ENCODE assay signal across 13 cellular contexts in the genomic region with DNA sequence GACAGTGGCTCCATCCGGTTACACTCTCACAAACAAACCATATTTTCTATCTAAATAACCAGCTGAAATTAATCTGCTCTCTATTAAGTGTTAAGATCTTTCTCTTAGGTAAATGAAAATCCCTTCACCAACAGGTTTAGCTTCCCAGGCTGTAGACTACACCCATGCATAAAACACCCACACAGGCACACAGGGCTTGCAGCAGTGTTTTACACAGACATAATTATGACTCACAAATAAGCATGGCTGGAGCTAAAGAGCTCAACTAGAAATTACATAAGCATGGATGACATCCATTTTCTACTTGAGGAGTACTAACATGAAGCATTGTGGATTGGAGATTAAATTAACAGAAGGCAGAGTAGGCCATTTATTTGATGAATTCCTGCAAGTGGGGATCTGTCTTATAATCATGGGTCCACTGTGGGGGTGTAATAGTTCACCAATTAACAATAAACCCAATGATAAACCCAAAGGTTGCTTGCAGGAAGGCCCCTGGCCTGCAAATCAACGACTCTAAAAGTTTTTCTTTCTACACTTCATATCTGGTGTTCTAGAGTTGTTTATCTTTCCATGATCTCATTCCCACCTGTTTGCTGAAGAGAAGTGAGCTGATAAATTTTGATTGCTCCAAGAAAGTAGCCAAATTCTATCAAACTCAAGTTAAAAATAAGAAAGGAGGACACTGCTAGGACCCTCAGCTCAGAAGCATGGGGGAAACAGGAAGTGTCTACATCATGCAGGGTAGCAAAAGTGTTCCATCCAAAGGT. TPM values are rescaled to one million over a fixed set of nuclear protein-coding genes. Genes with fewer than 3 reads are reported as not detected.
DNase-seq lines count a peak whose midpoint lies in the region; ATAC-seq and TF ChIP-seq lines count a peak whose summit lies in the region.
"Had no signal": no experiment of that assay in that cellular context is flagged by ENCODE, and none has a peak within 500 bp of the region (broad histone marks: within the 10 kb centered on the region; RNA-seq: fewer than 3 reads in every experiment).

No MANE protein-coding gene starts in this region.

- H3K36me3 ChIP-seq in CD8-positive, alpha-beta memory T cell (ENCODE audit: insufficient read depth, low read length): no peaks in the 10 kb centered on the region
- H3K36me3 ChIP-seq in KOPT-K1 (ENCODE audit: insufficient read depth, low read length) (no peaks in the 10 kb centered on the region), mucosa of descending colon (ENCODE audit: low read depth) (no peaks in the 10 kb centered on the region)

- H3K4me1 ChIP-seq in CD8-positive, alpha-beta memory T cell (ENCODE audit: insufficient read depth, low read length): peaks cover 66% of the 10 kb centered on the region
- H3K4me1 ChIP-seq in mucosa of descending colon (ENCODE audit: low read depth): peaks cover 5% of the 10 kb centered on the region

- H3K27me3 Mint-ChIP-seq in CD8-positive, alpha-beta memory T cell: peaks cover 0 to 2% of the 10 kb centered on the region in 2 donors
- H3K27me3 Mint-ChIP-seq in mesothelial cell of epicardium (ENCODE audit: low read depth): peaks cover 3% of the 10 kb centered on the region

- POLR2A ChIA-PET in CD8-positive, alpha-beta memory T cell (lab: Charles Lee): interaction anchor here (1.4 to 4.3 kb wide), 2 partner anchors 32 to 49 kb away, joined by 3 to 65 read pairs; no protein-coding TSS in a partner anchor

- ATAC-seq in mucosa of descending colon: peak; percentile 76
- no peak for ATAC-seq in Right ventricle myocardium superior (ENCODE audit: poor library complexity)
- ATAC-seq: GM12878 had no signal

- CTCF ChIA-PET in CD8-positive, alpha-beta memory T cell (lab: Charles Lee): interaction anchor here (0.9 to 3.9 kb wide), 7 partner anchors 11 to 48 kb away, joined by 3 to 26 read pairs (median 10); no protein-coding TSS in a partner anchor

- no peak overlapping the region for H3K27ac ChIP-seq in CD8-positive, alpha-beta memory T cell (ENCODE audit: low read depth, low read length)
- peak overlapping the region; percentile 56 for H3K27ac ChIP-seq in KOPT-K1 (ENCODE audit: low read depth, low read length, poor library complexity, severe bottlenecking)

- peaks cover 0 to 1% (median 0%) of the 10 kb centered on the region in 5 donors for H3K9me3 Mint-ChIP-seq in CD8-positive, alpha-beta memory T cell
- peaks cover 7% of the 10 kb centered on the region for H3K9me3 Mint-ChIP-seq in mesothelial cell of epicardium

- peaks cover 0 to 29% (median 5%) of the 10 kb centered on the region in 3 donors for H3K36me3 Mint-ChIP-seq in CD8-positive, alpha-beta memory T cell
- H3K36me3 Mint-ChIP-seq in mesothelial cell of epicardium: no peaks in the 10 kb centered on the region

- H3K9me3 ChIP-seq in CD8-positive, alpha-beta memory T cell (ENCODE audit: low read length): no peaks in the 10 kb centered on the region
- no peaks in the 10 kb centered on the region for H3K9me3 ChIP-seq in KOPT-K1 (ENCODE audit: insufficient read depth, low read length, poor library complexity, severe bottlenecking)
- H3K9me3 ChIP-seq in mucosa of descending colon: no peaks in the 10 kb centered on the region

- TF ChIP-seq CTCF in mucosa of descending colon (IDR thresholded peaks at IDR 0.05) (no peak), mesothelial cell of epicardium (IDR thresholded peaks at IDR 0.05; ENCODE audit: unreplicated experiment) (no peak)

- intact Hi-C loops in mucosa of descending colon (cut with DNase I, micrococcal nuclease) (no loop called here), Right ventricle myocardium superior (cut with DNase I) (no loop called here)

- no peak for DNase-seq in CD8-positive, alpha-beta memory T cell
- peak; percentile 54 for DNase-seq in amniotic epithelial cell (ENCODE audit: low read depth)
- no peak for DNase-seq in mucosa of descending colon
- no peak for DNase-seq in NCI-H187 treated with DMSO at 0.1 percent for 48 hours (lab: John Stamatoyannopoulos, UW)
- no peak for DNase-seq in mesothelial cell of epicardium (ENCODE audit: low spot score in 2 of 2, unreplicated experiment in 2 of 2)
- DNase-seq in COLO668 (lab: John Stamatoyannopoulos, UW; ENCODE audit: unreplicated experiment): no peak
- no peak for DNase-seq in Right ventricle myocardium superior
- DNase-seq: DMS 273 treated with DMSO at 0.1 percent for 48 hours, MV-4-11, NCI-H510A, SIG-M5 had no signal

- peak overlapping the region; percentile 22 to 84 (median 83) for H3K4me3 Mint-ChIP-seq in CD8-positive, alpha-beta memory T cell
- H3K4me3 Mint-ChIP-seq in mesothelial cell of epicardium: no peak overlapping the region

- peak overlapping the region; percentile 86 to 96 (median 96) for H3K27ac Mint-ChIP-seq in CD8-positive, alpha-beta memory T cell
- no peak overlapping the region for H3K27ac Mint-ChIP-seq in mesothelial cell of epicardium

- H3K4me1 Mint-ChIP-seq in CD8-positive, alpha-beta memory T cell: peaks cover 68 to 80% (median 79%) of the 10 kb centered on the region in 3 donors
- H3K4me1 Mint-ChIP-seq in mesothelial cell of epicardium: peaks cover 8% of the 10 kb centered on the region

- H3K27me3 ChIP-seq in CD8-positive, alpha-beta memory T cell (ENCODE audit: insufficient read depth, low read length, poor library complexity, severe bottlenecking): no peaks in the 10 kb centered on the region

- no peak overlapping the region for H3K4me3 ChIP-seq in CD8-positive, alpha-beta memory T cell (ENCODE audit: low read length)
- H3K4me3 ChIP-seq in mucosa of descending colon: no peak overlapping the region
- H3K4me3 ChIP-seq: GM12878 had no signal

RNA-seq across cellular contexts. Expression of gene E2F3, which starts 33.8 kb away (rescaled TPM):
- total RNA-seq in CD8-positive, alpha-beta memory T cell: 10 to 100 TPM; 31.5 to 32.3 TPM
- polyA plus RNA-seq in CD8-positive, alpha-beta memory T cell: 13.1 TPM
- total RNA-seq in mucosa of descending colon (10 to 100 TPM in 1 of 3 donors, 1 to 10 TPM in 2; 7.6 to 10.0 (median 7.9) TPM), mesothelial cell of epicardium (24.2 to 24.7 TPM (median 24.4 TPM) in 3 replicates), Right ventricle myocardium superior (6.5 TPM)
